1 cellular context compared by ENCODE assay signal in the genomic region with DNA sequence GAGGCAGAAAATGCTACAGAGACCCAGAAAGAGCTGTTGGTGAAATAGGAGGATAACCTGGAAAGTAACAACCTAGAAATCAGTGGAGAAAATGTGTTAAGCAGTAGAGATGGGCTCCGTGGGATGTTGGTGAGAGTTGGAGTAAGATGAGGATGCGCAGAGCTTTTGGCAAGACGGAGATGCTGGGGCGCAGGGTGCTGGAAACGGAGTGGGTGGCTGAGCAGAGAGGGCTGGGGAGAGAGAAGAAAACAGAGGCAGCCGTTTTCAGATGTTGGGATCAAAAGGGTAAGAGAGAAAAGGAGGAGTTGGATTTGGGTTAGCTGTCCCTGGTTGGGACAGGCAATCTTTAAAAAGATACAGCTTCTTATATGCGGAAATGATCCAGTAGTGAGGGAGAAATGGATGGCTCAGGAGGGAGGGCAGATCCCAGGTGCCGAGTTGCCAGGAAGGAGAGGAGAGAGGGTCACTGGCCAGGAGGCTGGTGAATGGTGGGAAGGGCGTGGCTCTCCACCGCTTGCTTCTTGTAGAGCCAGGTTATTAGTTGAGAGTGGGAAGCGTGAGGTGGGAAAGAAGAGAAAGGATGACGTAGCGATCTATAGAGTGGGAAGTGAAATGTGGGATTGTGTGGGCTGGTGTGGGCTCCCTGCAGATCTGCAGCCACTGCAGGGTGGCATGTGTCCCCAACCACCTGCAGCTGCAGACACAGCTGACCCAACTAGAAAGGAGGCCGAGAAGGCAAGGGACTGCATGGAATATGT.
TF ChIP-seq lines count a peak whose summit lies in the region.

No MANE protein-coding gene starts in this region.

TF ChIP-seq in IMR-90, 13 proteins besides CTCF, POLR2A, EP300 and RAD21 (continued from another document):
- TF ChIP-seq RFX5 (IDR thresholded peaks at IDR 0.05; ENCODE audit: low read depth, low read length) (no peak), MXI1 (IDR thresholded peaks at IDR 0.05; ENCODE audit: borderline replicate concordance, low read depth, low read length) (no peak), CEBPB (IDR thresholded peaks at IDR 0.05; ENCODE audit: low read depth, low read length) (no peak), CHD1 (IDR thresholded peaks at IDR 0.05; ENCODE audit: low read depth, low read length) (no peak), FOS (IDR thresholded peaks at IDR 0.05; ENCODE audit: low read depth, low read length) (no peak), MAFK (IDR thresholded peaks at IDR 0.05; ENCODE audit: low read depth, low read length) (no peak), RCOR1 (IDR thresholded peaks at IDR 0.05; ENCODE audit: insufficient replicate concordance, low read length) (no peak), MAZ (IDR thresholded peaks at IDR 0.05; ENCODE audit: borderline replicate concordance, low read depth, low read length) (no peak), BHLHE40 (IDR thresholded peaks at IDR 0.05; ENCODE audit: low read depth, low read length) (no peak), NFE2L2 (IDR thresholded peaks at IDR 0.05; ENCODE audit: low read depth, low read length) (no peak)
- TF ChIP-seq, protein P1, sequence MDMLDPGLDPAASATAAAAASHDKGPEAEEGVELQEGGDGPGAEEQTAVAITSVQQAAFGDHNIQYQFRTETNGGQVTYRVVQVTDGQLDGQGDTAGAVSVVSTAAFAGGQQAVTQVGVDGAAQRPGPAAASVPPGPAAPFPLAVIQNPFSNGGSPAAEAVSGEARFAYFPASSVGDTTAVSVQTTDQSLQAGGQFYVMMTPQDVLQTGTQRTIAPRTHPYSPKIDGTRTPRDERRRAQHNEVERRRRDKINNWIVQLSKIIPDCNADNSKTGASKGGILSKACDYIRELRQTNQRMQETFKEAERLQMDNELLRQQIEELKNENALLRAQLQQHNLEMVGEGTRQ (IDR thresholded peaks at IDR 0.05; ENCODE audit: low read depth, low read length), result no peak
TF ChIP-seq in IMR-90: peak in this region for 0.
